In the genomic region with DNA sequence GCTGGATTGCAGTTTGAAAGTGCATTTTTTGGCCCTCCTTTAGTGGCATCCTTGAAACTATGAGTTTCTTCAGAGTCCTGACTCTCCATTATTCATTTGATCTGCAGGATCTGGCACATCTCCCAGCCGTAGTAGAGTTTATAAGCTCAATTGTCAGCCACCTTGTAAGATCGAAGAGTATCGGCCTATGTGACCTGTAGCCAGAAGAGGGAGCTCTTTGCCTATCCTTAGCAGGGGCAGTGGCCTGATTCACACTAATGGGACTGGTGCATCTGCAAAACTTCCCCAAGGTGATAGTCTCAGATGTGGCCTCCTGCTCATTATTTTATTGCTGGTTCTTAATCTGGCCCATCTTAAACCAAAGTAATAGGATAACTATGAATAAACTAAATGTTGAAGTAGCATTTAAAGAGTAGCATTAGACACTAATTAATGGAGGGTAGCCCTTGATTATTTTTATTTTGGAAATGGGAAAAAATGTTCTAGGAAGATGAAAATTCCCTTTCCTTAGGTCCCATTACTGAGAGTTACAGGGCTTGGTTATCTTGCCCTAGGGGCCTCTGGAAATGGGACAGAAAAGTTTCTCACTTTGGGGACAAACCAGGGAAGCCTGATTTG, we compare ENCODE assay signal across 8 cellular contexts. TPM values are rescaled to one million over a fixed set of nuclear protein-coding genes. Genes with fewer than 3 reads are reported as not detected.
DNase-seq lines count a peak whose midpoint lies in the region; ATAC-seq and TF ChIP-seq lines count a peak whose summit lies in the region.

No MANE protein-coding gene starts in this region.

- no peak for TF ChIP-seq POLR2A in adrenal gland (IDR thresholded peaks at IDR 0.05)

- peak; percentile 36 for ATAC-seq in HG02610 (IDR thresholded peaks at IDR 0.05; ENCODE audit: unreplicated experiment)

- H3K4me3 ChIP-seq in adrenal gland (no peak overlapping the region), hepatocyte (no peak overlapping the region)

- H3K4me2 ChIP-seq in hepatocyte: no peak overlapping the region

- WGBS in adrenal gland, 4 donors: 11 to 19% (median 15%) methylated on average over 3 of the region's 3 CpGs
- 24% methylated on average over 3 of the region's 3 CpGs for WGBS in hepatocyte (ENCODE audit: low lambda C conversion rate, missing lambda C conversion rate)

- H3K9me2 ChIP-seq in hepatocyte (replicated peaks; ENCODE audit: insufficient read depth): no peaks in the 10 kb centered on the region

- intact Hi-C loops in adrenal gland (cut with DNase I): loop anchor here in 1 of 2 donors (10.0 kb wide), 1 partner anchor 413 kb away; no protein-coding TSS in a partner anchor

- H3K27me3 ChIP-seq in adrenal gland: no peaks in the 10 kb centered on the region
- H3K27me3 ChIP-seq in hepatocyte: no peaks in the 10 kb centered on the region

- DNase-seq in NCI-H2081 (lab: John Stamatoyannopoulos, UW): peak; percentile 68 to 80
- DNase-seq in NCI-H2081 treated with DMSO at 0.1 percent for 48 hours (lab: John Stamatoyannopoulos, UW): no peak
- DNase-seq in NAMALWA (ENCODE audit: low spot score): peak; percentile 94
- DNase-seq in SKM-1 treated with dmso at 0.1 percent for 144 hours (lab: John Stamatoyannopoulos, UW; ENCODE audit: unreplicated experiment): peak; percentile 76
- DNase-seq in adrenal gland: peak; percentile 67 to 88 (median 75)
- peak; percentile 81 for DNase-seq in hepatocyte (ENCODE audit: low spot score)
- peak; percentile 33 to 58 (median 39) for DNase-seq in stimulated activated CD4-positive, alpha-beta T cell treated with anti-CD3 and anti-CD28 coated beads, Interleukin-12 subunit alpha, Interleukin-12 subunit beta, amount 100 ng/mL, for 48 hours (ENCODE audit: low read depth in 2 of 3, low spot score in 1 of 3)

- H2AFZ ChIP-seq in hepatocyte: no peak overlapping the region

- H3K36me3 ChIP-seq in adrenal gland (replicated peaks in 1 of 2): no peaks in the 10 kb centered on the region
- no peaks in the 10 kb centered on the region for H3K36me3 ChIP-seq in hepatocyte (replicated peaks; ENCODE audit: insufficient read depth, low read depth)

- no peaks in the 10 kb centered on the region for H3K9me3 ChIP-seq in adrenal gland (replicated peaks in 1 of 3)
- no peaks in the 10 kb centered on the region for H3K9me3 ChIP-seq in hepatocyte (ENCODE audit: low read depth)

- H3K27ac ChIP-seq in adrenal gland (no peak overlapping the region), hepatocyte (no peak overlapping the region)

- TF ChIP-seq CTCF in adrenal gland (IDR thresholded peaks at IDR 0.05): peak; percentile 47 to 74 (median 69)
- TF ChIP-seq CTCF in hepatocyte (IDR thresholded peaks at IDR 0.05; ENCODE audit: poor library complexity): peak; percentile 67

- no peaks in the 10 kb centered on the region for H3K79me2 ChIP-seq in hepatocyte

- H3K4me1 ChIP-seq in adrenal gland (replicated peaks in 1 of 2): peaks cover 0 to 5% of the 10 kb centered on the region in 2 donors
- H3K4me1 ChIP-seq in hepatocyte (ENCODE audit: insufficient read depth): peaks cover 5% of the 10 kb centered on the region

- no peaks in the 10 kb centered on the region for H4K20me1 ChIP-seq in hepatocyte (ENCODE audit: insufficient read depth, poor library complexity, severe bottlenecking)

RNA-seq across cellular contexts. Expression of gene GCSAM, which starts 21.2 kb away (rescaled TPM):
- 1 to 10 TPM in 1 of 8 donors, under 1 TPM in 3, not detected in 4; 0.18 to 1.8 (median 0.47) TPM for total RNA-seq in adrenal gland
- polyA plus RNA-seq in adrenal gland: under 1 TPM in 2 of 3 donors, not detected in 1; 0.07 to 0.26 TPM
- total RNA-seq in hepatocyte: not detected in 2 replicates
- 0.66 and 1.3 TPM in 2 replicates for polyA plus RNA-seq in hepatocyte

RNA-seq across cellular contexts. Expression of gene C3orf52, which starts 25.7 kb away (rescaled TPM):
- total RNA-seq in adrenal gland: 1 to 10 TPM in 6 of 8 donors, under 1 TPM in 2; 0.06 to 4.0 (median 2.3) TPM
- 1 to 10 TPM; 1.1 to 2.2 (median 2.2) TPM for polyA plus RNA-seq in adrenal gland
- 14.6 and 20.7 TPM in 2 replicates for total RNA-seq in hepatocyte
- polyA plus RNA-seq in hepatocyte: 9.3 and 16.3 TPM in 2 replicates
